Comparison of ENCODE assay signal across 8 cellular contexts in genomic region chr1:23559136-23559984, GRCh38. TPM values are rescaled to one million over a fixed set of nuclear protein-coding genes. Genes with fewer than 3 reads are reported as not detected.
DNase-seq lines count a peak whose midpoint lies in the region; ATAC-seq and TF ChIP-seq lines count a peak whose summit lies in the region.

Gene ID3, minus strand, starts transcription at chr1:23559501. Its CDS starts 75 bp downstream, at chr1:23559426.

- no peaks in the 10 kb centered on the region for H3K4me1 ChIP-seq in uterus

- ATAC-seq in HG02840 (IDR thresholded peaks at IDR 0.05; ENCODE audit: low FRiP score, unreplicated experiment) (peak; percentile 65), left ventricle myocardium superior (peak; percentile 76)

- peak; percentile 90 for DNase-seq in GM13977 (ENCODE audit: low spot score)
- peak; percentile 52 for DNase-seq in NCI-H146 treated with DMSO at 0.1 percent for 48 hours (lab: John Stamatoyannopoulos, UW; ENCODE audit: unreplicated experiment)
- DNase-seq in T-helper 2 cell = peak; percentile 76 to 91 (median 88)
- DNase-seq in amygdala (lab: John Stamatoyannopoulos, UW) = peak; percentile 45 to 95 (median 81)
- peak; percentile 98 for DNase-seq in left ventricle myocardium superior
- peak; percentile 91 for DNase-seq in putamen (ENCODE audit: low spot score)
- DNase-seq in uterus = peak; percentile 95 to 97

- no peaks in the 10 kb centered on the region for H3K9me3 ChIP-seq in uterus

- intact Hi-C loops in left ventricle myocardium superior (cut with micrococcal nuclease) (no loop called here), uterus (cut with DNase I; ENCODE audit: low total_unique reads) (no loop called here)

- TF ChIP-seq CTCF in GM13977 (IDR thresholded peaks at IDR 0.05; ENCODE audit: extremely low read depth, insufficient read depth, missing control alignments) (no peak), uterus (IDR thresholded peaks at IDR 0.05) (peak in 2 of 4 experiments; percentile 14 to 37)

- H3K4me3 ChIP-seq in uterus = peak within 1 kb of the TSS; percentile 59 to 65

- H3K27ac ChIP-seq in uterus = peak within 1 kb of the TSS; percentile 82 to 90

- peak; percentile 93 to 99 for TF ChIP-seq POLR2A in uterus (IDR thresholded peaks at IDR 0.05)

- no peaks in the 10 kb centered on the region for H3K36me3 ChIP-seq in uterus

- no peaks in the 10 kb centered on the region for H3K27me3 ChIP-seq in uterus

- in situ Hi-C loops in GM13977 (cut with MboI; ENCODE audit: low pct_unique_long_range_greater_than_20kb, low sequenced_read_pairs, unreplicated experiment) = no loop called here

RNA-seq across cellular contexts. Expression of gene ID3, which starts in this region (rescaled TPM):
- total RNA-seq in left ventricle myocardium superior = 82.4 TPM
- total RNA-seq in uterus = 100 to 1,000 TPM in 3 of 4 donors, 10 to 100 TPM in 1; 38.4 to 652 (median 260) TPM

Comparison
In these comparisons a context has a peak if more than half of its experiments do, and no peak if none do; other contexts are left out.
1. Peak in every context shown above with its lines: DNase-seq, ATAC-seq, H3K4me3 ChIP-seq and H3K27ac ChIP-seq.